Comparison of ENCODE assay signal across 27 cellular contexts in the genomic region with DNA sequence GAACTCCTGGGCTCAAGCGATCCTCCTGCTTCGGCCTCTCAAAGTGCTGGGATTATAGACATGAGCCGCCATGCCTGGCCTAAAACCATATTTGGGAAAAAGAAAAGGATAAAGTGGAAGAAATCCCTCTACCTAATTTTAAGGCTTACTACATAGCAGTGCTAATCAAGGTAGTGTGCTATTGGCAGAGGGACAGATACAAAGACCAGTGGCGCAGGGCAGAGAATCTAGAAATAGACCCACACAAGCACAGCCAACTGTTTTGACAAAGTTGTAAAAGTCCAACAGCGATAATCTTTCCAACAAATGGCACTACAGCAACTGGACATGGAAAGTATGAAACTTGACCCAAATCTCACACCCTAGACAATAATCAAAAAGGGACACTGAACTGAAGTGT.
DNase-seq lines count a peak whose midpoint lies in the region; ATAC-seq, FAIRE-seq and TF ChIP-seq lines count a peak whose summit lies in the region.
"Had no signal": no experiment of that assay in that cellular context is flagged by ENCODE, and none has a peak within 500 bp of the region (broad histone marks: within the 10 kb centered on the region; RNA-seq: fewer than 3 reads in every experiment).

No MANE protein-coding gene starts in this region.

- H3K4me3 ChIP-seq in bronchial epithelial cell (ENCODE audit: low read depth, low read length) = no peak overlapping the region
- H3K4me3 ChIP-seq in heart right ventricle = no peak overlapping the region
- H3K4me3 ChIP-seq in esophagus squamous epithelium = no peak overlapping the region
- H3K4me3 ChIP-seq: BLaER1, GM12878 had no signal

- 72 to 82% methylated on average over 5 of the region's 5 CpGs for WGBS in heart right ventricle, 2 donors
- 86 to 94% methylated on average over 3 to 5 of the region's 5 CpGs for WGBS in esophagus squamous epithelium, 2 donors

- no peaks in the 10 kb centered on the region for H3K27me3 ChIP-seq in bronchial epithelial cell (ENCODE audit: control insufficient read depth, insufficient read depth, low read length)
- no peaks in the 10 kb centered on the region for H3K27me3 ChIP-seq in heart right ventricle
- H3K27me3 ChIP-seq in esophagus squamous epithelium = no peaks in the 10 kb centered on the region
- H3K27me3 ChIP-seq: BE2C, BLaER1 had no signal

- no peaks in the 10 kb centered on the region for H3K9me3 Mint-ChIP-seq in stimulated activated naive B cell treated with anti-CD40 and anti-IgM and Interleukin-4, amounts not matched to agents 10 μg/mL and 1 μg/mL and 100 μg/mL, for 72 hours

- no peaks in the 10 kb centered on the region for H3K36me3 Mint-ChIP-seq in stimulated activated naive B cell treated with anti-CD40 and anti-IgM and Interleukin-4, amounts not matched to agents 10 μg/mL and 1 μg/mL and 100 μg/mL, for 72 hours
- H3K36me3 Mint-ChIP-seq: CD14-positive monocyte; CD4-positive, alpha-beta memory T cell; CD4-positive, CD25-positive, alpha-beta regulatory T cell; CD8-positive, alpha-beta memory T cell had no signal

- intact Hi-C loops in Right ventricle myocardium superior (cut with DNase I) (no loop called here), left cardiac atrium (cut with DNase I) (no loop called here), heart right ventricle (cut with DNase I) (no loop called here), left ventricle myocardium superior (cut with micrococcal nuclease) (no loop called here), esophagus squamous epithelium (cut with DNase I) (no loop called here)

- no peak overlapping the region for H3K4me3 Mint-ChIP-seq in stimulated activated naive B cell treated with anti-CD40 and anti-IgM and Interleukin-4, amounts not matched to agents 10 μg/mL and 1 μg/mL and 100 μg/mL, for 72 hours
- H3K4me3 Mint-ChIP-seq: CD14-positive monocyte; CD4-positive, alpha-beta memory T cell; CD4-positive, CD25-positive, alpha-beta regulatory T cell; CD8-positive, alpha-beta memory T cell had no signal

- no peak for TF ChIP-seq CTCF in bronchial epithelial cell (IDR thresholded peaks at IDR 0.05; ENCODE audit: insufficient read depth, low read length, severe bottlenecking)
- TF ChIP-seq CTCF in heart right ventricle (IDR thresholded peaks at IDR 0.05) = no peak
- no peak for TF ChIP-seq CTCF in esophagus squamous epithelium (IDR thresholded peaks at IDR 0.05)

- FAIRE-seq in bronchial epithelial cell (lab: Jason Lieb, UNC) = peak; percentile 7
- FAIRE-seq: A204.1, GM12878 had no signal

- no peak for TF ChIP-seq POLR2A in esophagus squamous epithelium (IDR thresholded peaks at IDR 0.05)

- H3K9me3 ChIP-seq in heart right ventricle (peaks cover 0 to 7% (median 0%) of the 10 kb centered on the region in 11 donors), esophagus squamous epithelium (no peaks in the 10 kb centered on the region)
- H3K9me3 ChIP-seq: BE2C, BLaER1 had no signal

- ATAC-seq in Right ventricle myocardium superior (ENCODE audit: poor library complexity) (peak; percentile 89), left cardiac atrium (no peak), heart right ventricle (peak in 6 of 8 donors; percentile 52 to 86 (median 72)), left ventricle myocardium superior (peak; percentile 84), GM18520 (IDR thresholded peaks at IDR 0.05; ENCODE audit: unreplicated experiment) (no peak)
- no peak for ATAC-seq in stimulated activated naive B cell treated with anti-CD40 and anti-IgM and Interleukin-4, amounts not matched to agents 10 μg/mL and 1 μg/mL and 100 μg/mL, for 72 hours (replicated peaks)
- ATAC-seq: GM12878 had no signal

- H3K27me3 Mint-ChIP-seq in stimulated activated naive B cell treated with anti-CD40 and anti-IgM and Interleukin-4, amounts not matched to agents 10 μg/mL and 1 μg/mL and 100 μg/mL, for 72 hours = peaks cover 0 to 7% of the 10 kb centered on the region in 2 donors
- H3K27me3 Mint-ChIP-seq: CD4-positive, alpha-beta memory T cell; CD4-positive, CD25-positive, alpha-beta regulatory T cell had no signal

- H3K27ac ChIP-seq in heart right ventricle = peak overlapping the region in 2 of 10 donors; percentile 16 to 31
- H3K27ac ChIP-seq in esophagus squamous epithelium = no peak overlapping the region
- H3K27ac ChIP-seq: BLaER1 had no signal

- H3K36me3 ChIP-seq in bronchial epithelial cell (ENCODE audit: control insufficient read depth, insufficient read depth, low read length) = no peaks in the 10 kb centered on the region
- no peaks in the 10 kb centered on the region for H3K36me3 ChIP-seq in heart right ventricle
- H3K36me3 ChIP-seq in esophagus squamous epithelium = no peaks in the 10 kb centered on the region
- H3K36me3 ChIP-seq: BE2C, BLaER1 had no signal

- H3K4me1 ChIP-seq in heart right ventricle (peaks cover 0 to 23% (median 6%) of the 10 kb centered on the region in 9 donors), esophagus squamous epithelium (peaks cover 0 to 20% (median 4%) of the 10 kb centered on the region in 3 donors)
- H3K4me1 ChIP-seq: BE2C, BLaER1 had no signal

- H3K4me1 Mint-ChIP-seq in stimulated activated naive B cell treated with anti-CD40 and anti-IgM and Interleukin-4, amounts not matched to agents 10 μg/mL and 1 μg/mL and 100 μg/mL, for 72 hours = no peaks in the 10 kb centered on the region
- H3K4me1 Mint-ChIP-seq: CD14-positive monocyte; CD4-positive, alpha-beta memory T cell; CD4-positive, CD25-positive, alpha-beta regulatory T cell; CD8-positive, alpha-beta memory T cell had no signal

- H3K27ac Mint-ChIP-seq in stimulated activated naive B cell treated with anti-CD40 and anti-IgM and Interleukin-4, amounts not matched to agents 10 μg/mL and 1 μg/mL and 100 μg/mL, for 72 hours = no peak overlapping the region
- H3K27ac Mint-ChIP-seq: CD14-positive monocyte; CD4-positive, alpha-beta memory T cell; CD4-positive, CD25-positive, alpha-beta regulatory T cell; CD8-positive, alpha-beta memory T cell had no signal

- DNase-seq in Right ventricle myocardium superior = no peak
- no peak for DNase-seq in left cardiac atrium
- no peak for DNase-seq in bronchial epithelial cell (ENCODE audit: low read depth)
- DNase-seq in heart right ventricle = no peak
- no peak for DNase-seq in left ventricle myocardium superior
- DNase-seq in esophagus squamous epithelium (lab: John Stamatoyannopoulos, UW) = no peak
- DNase-seq in stimulated activated naive B cell treated with anti-CD40 and anti-IgM and Interleukin-4, amounts not matched to agents 10 μg/mL and 1 μg/mL and 100 μg/mL, for 72 hours = no peak
- DNase-seq: 8988T; ACHN; BE2C; C1 segment of cervical spinal cord; CD4-positive, alpha-beta memory T cell; CD4-positive, CD25-positive, alpha-beta regulatory T cell; CD8-positive, alpha-beta memory T cell; COR-L47; DMS 273 treated with DMSO at 0.1 percent for 48 hours; DMS153; DMS53; DMS79; DND-41; EL; GDM1 had no signal

Comparison
In these comparisons a context has a peak if more than half of its experiments do, and no peak if none do; other contexts are left out.
1. ATAC-seq: peak in Right ventricle myocardium superior (single experiment), heart right ventricle (6 of 8) and left ventricle myocardium superior (single experiment); none in left cardiac atrium (0 of 2), GM18520 (single experiment) and stimulated activated naive B cell treated with anti-CD40 and anti-IgM and Interleukin-4, amounts not matched to agents 10 μg/mL and 1 μg/mL and 100 μg/mL, for 72 hours (0 of 2).